ENCODE assay signal across 11 cellular contexts in genomic region chr14:58808828-58809227, GRCh38.
A peak's percentile ranks its signal among the peaks of the same experiment; 100 is the strongest.
DNase-seq lines count a peak whose midpoint lies in the region; ATAC-seq lines count a peak whose summit lies in the region.
"Had no signal": no experiment of that assay in that cellular context is flagged by ENCODE, and none has a peak within 500 bp of the region (broad histone marks: within the 10 kb centered on the region; RNA-seq: fewer than 3 reads in every experiment).

No MANE protein-coding gene starts in this region.

- no peak for ATAC-seq in GM21381 (IDR thresholded peaks at IDR 0.05; ENCODE audit: unreplicated experiment)
- ATAC-seq in stimulated activated memory B cell treated with anti-CD40 and anti-IgM and Interleukin-4, amounts not matched to agents 10 μg/mL and 1 μg/mL and 100 μg/mL, for 72 hours: no peak
- ATAC-seq: stimulated activated naive CD8-positive, alpha-beta T cell treated with anti-CD3 and anti-CD28 coated beads, Interleukin-15, amount 100 ng/mL, for 72 hours had no signal

- no peak overlapping the region for H3K27ac Mint-ChIP-seq in stimulated activated memory B cell treated with anti-CD40 and anti-IgM and Interleukin-4, amounts not matched to agents 10 μg/mL and 1 μg/mL and 100 μg/mL, for 72 hours
- H3K27ac Mint-ChIP-seq: stimulated activated naive CD8-positive, alpha-beta T cell treated with anti-CD3 and anti-CD28 coated beads, Interleukin-15, amount 100 ng/mL, for 72 hours had no signal

- H3K27ac ChIP-seq in epithelial cell of prostate: no peak overlapping the region
- H3K27ac ChIP-seq: SK-N-MC had no signal

- H3K27me3 Mint-ChIP-seq in stimulated activated memory B cell treated with anti-CD40 and anti-IgM and Interleukin-4, amounts not matched to agents 10 μg/mL and 1 μg/mL and 100 μg/mL, for 72 hours: peaks cover 8% of the 10 kb centered on the region

- DNase-seq in ELR (ENCODE audit: low read depth) (peak; percentile 42), NCI-H2227 treated with DMSO at 0.1 percent for 48 hours (lab: John Stamatoyannopoulos, UW) (peak; percentile 55), epithelial cell of prostate (ENCODE audit: low read depth, low spot score) (peak; percentile 18), pulmonary artery endothelial cell (ENCODE audit: low read depth, low spot score) (peak; percentile 7), ecto neural progenitor cell (ENCODE audit: low spot score) (no peak)
- DNase-seq in activated CD8-positive, alpha-beta memory T cell treated with anti-CD3 and anti-CD28 coated beads for 24 hours: no peak
- DNase-seq: effector CD4-positive, alpha-beta T cell; stimulated activated naive CD8-positive, alpha-beta T cell treated with anti-CD3 and anti-CD28 coated beads, Interleukin-15, amount 100 ng/mL, for 72 hours had no signal

- H3K36me3 Mint-ChIP-seq in stimulated activated memory B cell treated with anti-CD40 and anti-IgM and Interleukin-4, amounts not matched to agents 10 μg/mL and 1 μg/mL and 100 μg/mL, for 72 hours: no peaks in the 10 kb centered on the region

- H3K4me1 Mint-ChIP-seq in stimulated activated memory B cell treated with anti-CD40 and anti-IgM and Interleukin-4, amounts not matched to agents 10 μg/mL and 1 μg/mL and 100 μg/mL, for 72 hours: no peaks in the 10 kb centered on the region
- H3K4me1 Mint-ChIP-seq: stimulated activated naive CD8-positive, alpha-beta T cell treated with anti-CD3 and anti-CD28 coated beads, Interleukin-15, amount 100 ng/mL, for 72 hours had no signal

- no peaks in the 10 kb centered on the region for H3K9me3 Mint-ChIP-seq in stimulated activated memory B cell treated with anti-CD40 and anti-IgM and Interleukin-4, amounts not matched to agents 10 μg/mL and 1 μg/mL and 100 μg/mL, for 72 hours

- H3K4me3 Mint-ChIP-seq in stimulated activated memory B cell treated with anti-CD40 and anti-IgM and Interleukin-4, amounts not matched to agents 10 μg/mL and 1 μg/mL and 100 μg/mL, for 72 hours: no peak overlapping the region
- H3K4me3 Mint-ChIP-seq: stimulated activated naive CD8-positive, alpha-beta T cell treated with anti-CD3 and anti-CD28 coated beads, Interleukin-15, amount 100 ng/mL, for 72 hours had no signal

Comparison
In these comparisons a context has a peak if more than half of its experiments do, and no peak if none do; other contexts are left out.
1. DNase-seq: peak in ELR (single experiment), NCI-H2227 treated with DMSO at 0.1 percent for 48 hours (single experiment), epithelial cell of prostate (single experiment) and pulmonary artery endothelial cell (single experiment); none in ecto neural progenitor cell (single experiment) and activated CD8-positive, alpha-beta memory T cell treated with anti-CD3 and anti-CD28 coated beads for 24 hours (single experiment).